ENCODE assay signal across 9 cellular contexts in genomic region chr19:2332341-2333026, GRCh38. TPM values are rescaled to one million over a fixed set of nuclear protein-coding genes. Genes with fewer than 3 reads are reported as not detected.
DNase-seq lines count a peak whose midpoint lies in the region; ATAC-seq, FAIRE-seq and TF ChIP-seq lines count a peak whose summit lies in the region.
"Had no signal": no experiment of that assay in that cellular context is flagged by ENCODE, and none has a peak within 500 bp of the region (broad histone marks: within the 10 kb centered on the region; RNA-seq: fewer than 3 reads in every experiment).

No MANE protein-coding gene starts in this region.

- TF ChIP-seq CTCF in GM10248 (IDR thresholded peaks at IDR 0.05; ENCODE audit: control extremely low read depth, extremely low read depth, low read depth, missing control alignments), result no peak
- no peak for TF ChIP-seq CTCF in nephron (IDR thresholded peaks at IDR 0.05; ENCODE audit: unreplicated experiment in 3 of 3)
- TF ChIP-seq CTCF in Caco-2 (IDR thresholded peaks at IDR 0.05; ENCODE audit: insufficient read depth in 1 of 2, low read depth in 1 of 2, low read length in 1 of 2, severe bottlenecking in 1 of 2, unreplicated experiment in 1 of 2), result no peak

- H3K4me3 Mint-ChIP-seq in nephron, result peak overlapping the region in 2 of 3 experiments; percentile 13 to 58
- H3K4me3 Mint-ChIP-seq in Caco-2 (ENCODE audit: unreplicated experiment), result no peak overlapping the region

- intact Hi-C loops in Caco-2 (cut with micrococcal nuclease; ENCODE audit: unreplicated experiment), result no loop called here

- POLR2A ChIA-PET in GM10248 (lab: Yijun Ruan, JAX), result interaction anchor here (0.5 kb wide), 1 partner anchor 368 kb away, joined by 3 read pairs; no protein-coding TSS in a partner anchor
- POLR2A ChIA-PET in Caco-2 (lab: Charles Lee), result no interaction called here

- peaks cover 4% of the 10 kb centered on the region for H3K36me3 ChIP-seq in Caco-2 (ENCODE audit: control insufficient read depth, insufficient read depth, low read length)

- H3K27me3 Mint-ChIP-seq in nephron (ENCODE audit: low read depth) (peaks cover 3% of the 10 kb centered on the region), Caco-2 (ENCODE audit: insufficient read depth, unreplicated experiment) (no peaks in the 10 kb centered on the region)

- H3K4me1 ChIP-seq in Caco-2, result peaks cover 44% of the 10 kb centered on the region

- no TSS peak for BruUV-seq in Caco-2 (replicated peaks; lab: Mats Ljungman, UMichigan)

- DNase-seq in GM10248 (ENCODE audit: extremely low spot score) (peak; percentile 66), HT-29 (ENCODE audit: low spot score) (peak; percentile 34), frontal cortex (ENCODE audit: low spot score in 2 of 2) (no peak), Caco-2 (no peak), foreskin melanocyte (no peak)
- DNase-seq in activated CD4-positive, alpha-beta T cell treated with anti-CD3 and anti-CD28 coated beads, Interleukin-2, amount 50 U/mL, for 48 hours, result peak; percentile 13 to 18

- no peaks in the 10 kb centered on the region for H3K27me3 ChIP-seq in Caco-2 (replicated peaks; ENCODE audit: control insufficient read depth, insufficient read depth, low read length)

- H3K4me3 ChIP-seq in Caco-2 (ENCODE audit: low read depth, low read length), result no peak overlapping the region
- H3K4me3 ChIP-seq: skin epidermis had no signal

- CTCF ChIA-PET in GM10248 (lab: Yijun Ruan, JAX), result interaction anchor here (1.4 kb wide), 2 partner anchors 59 to 304 kb away, joined by 3 to 4 read pairs; no protein-coding TSS in a partner anchor
- CTCF ChIA-PET in Caco-2 (lab: Charles Lee), result interaction anchor here (0.8 kb wide), 1 partner anchor 58 kb away, joined by 3 read pairs; no protein-coding TSS in a partner anchor

- H3K9me3 ChIP-seq in Caco-2, result peaks cover 2% of the 10 kb centered on the region; the same call in 1 of the 2 replicates

- no peak for FAIRE-seq in frontal cortex (lab: Jason Lieb, UNC)

- H3K36me3 Mint-ChIP-seq in nephron (ENCODE audit: low read depth) (no peaks in the 10 kb centered on the region), Caco-2 (ENCODE audit: insufficient read depth, unreplicated experiment) (peaks cover 56% of the 10 kb centered on the region)

- no peak overlapping the region for H3K27ac Mint-ChIP-seq in nephron
- H3K27ac Mint-ChIP-seq in Caco-2 (ENCODE audit: unreplicated experiment), result no peak overlapping the region

- no peaks in the 10 kb centered on the region for H3K9me3 Mint-ChIP-seq in nephron
- no peaks in the 10 kb centered on the region for H3K9me3 Mint-ChIP-seq in Caco-2 (ENCODE audit: unreplicated experiment)

- H3K4me1 Mint-ChIP-seq in nephron (peaks cover 66% of the 10 kb centered on the region), Caco-2 (ENCODE audit: low read depth, unreplicated experiment) (peaks cover 45% of the 10 kb centered on the region)

- no peak for ATAC-seq in HG03469 (IDR thresholded peaks at IDR 0.05; ENCODE audit: unreplicated experiment)

RNA-seq across cellular contexts. Expression of gene SPPL2B, which starts 4.0 kb away (rescaled TPM):
- 85.0 and 121 TPM in 2 replicates for total RNA-seq in HT-29 (2014; rRNA removed; shearing (Covaris generic))
- total RNA-seq in frontal cortex (16.3 TPM), Caco-2 (2022) (90.6 and 92.3 TPM in 2 replicates)

RNA-seq across cellular contexts. Expression of gene LSM7, which starts 4.1 kb away (rescaled TPM):
- 276 and 306 TPM in 2 replicates for total RNA-seq in HT-29 (2014; rRNA removed; shearing (Covaris generic))
- total RNA-seq in frontal cortex (97.4 TPM), Caco-2 (2022) (141 and 152 TPM in 2 replicates)

RNA-seq across cellular contexts. Expression of gene LINGO3, which starts 24.5 kb away (rescaled TPM):
- 0.20 TPM in 1 of 2 replicates, not detected in the other for total RNA-seq in HT-29 (2014; rRNA removed; shearing (Covaris generic))
- 0.82 TPM for total RNA-seq in frontal cortex
- 1.3 and 1.4 TPM in 2 replicates for total RNA-seq in Caco-2 (2022)

RNA-seq across cellular contexts. Expression of gene TMPRSS9, which starts 27.6 kb away (rescaled TPM):
- total RNA-seq in HT-29 (2014; rRNA removed; shearing (Covaris generic)), result 0.31 TPM in 1 of 2 replicates, not detected in the other
- total RNA-seq in frontal cortex, result 0.41 TPM
- 0.49 and 0.66 TPM in 2 replicates for total RNA-seq in Caco-2 (2022)

RNA-seq across cellular contexts. Expression of gene PEAK3, which starts 50.5 kb away (rescaled TPM):
- not detected in 2 replicates for total RNA-seq in HT-29 (2014; rRNA removed; shearing (Covaris generic))
- total RNA-seq in frontal cortex (under 0.01 TPM), Caco-2 (2022) (not detected in 2 replicates)

Comparison
In these comparisons a context has a peak if more than half of its experiments do, and no peak if none do; other contexts are left out.
1. DNase-seq: peak in GM10248 (single experiment), HT-29 (single experiment) and activated CD4-positive, alpha-beta T cell treated with anti-CD3 and anti-CD28 coated beads, Interleukin-2, amount 50 U/mL, for 48 hours (2 of 2); none in frontal cortex (0 of 2), Caco-2 (0 of 2) and foreskin melanocyte (single experiment).